In genomic region chr1:52925571-52926005, GRCh38 we compare ENCODE assay signal across 1 cellular context.
TF ChIP-seq lines count a peak whose summit lies in the region.

No MANE protein-coding gene starts in this region.

TF ChIP-seq in HepG2, 621 proteins besides CTCF, POLR2A, EP300 and RAD21 (continued from another document and continues in another):
- no peak for TF ChIP-seq ATF4 (CRISPR knock-in tag; IDR thresholded peaks at IDR 0.05)
- TF ChIP-seq HMG20A (CRISPR knock-in tag; IDR thresholded peaks at IDR 0.05; ENCODE audit: borderline replicate concordance) = no peak
- no peak for TF ChIP-seq MLXIP (CRISPR knock-in tag; IDR thresholded peaks at IDR 0.05; ENCODE audit: borderline replicate concordance)
- TF ChIP-seq HMGXB4 (CRISPR knock-in tag; IDR thresholded peaks at IDR 0.05; ENCODE audit: borderline replicate concordance in 1 of 2, low read depth in 1 of 2) = no peak
- TF ChIP-seq PBX2 (CRISPR knock-in tag; IDR thresholded peaks at IDR 0.05) = no peak
- no peak for TF ChIP-seq ISL2 (CRISPR knock-in tag; IDR thresholded peaks at IDR 0.05)
- no peak for TF ChIP-seq ZNF260 (CRISPR knock-in tag; IDR thresholded peaks at IDR 0.05; ENCODE audit: borderline replicate concordance, low read depth)
- no peak for TF ChIP-seq PRDM15 (CRISPR knock-in tag; IDR thresholded peaks at IDR 0.05)
- no peak for TF ChIP-seq ZBTB20 (CRISPR knock-in tag; IDR thresholded peaks at IDR 0.05; ENCODE audit: borderline replicate concordance, low read depth)
- TF ChIP-seq HMG20B (CRISPR knock-in tag; conservative IDR thresholded peaks at IDR 0.05) = no peak
- TF ChIP-seq ZNF616 (CRISPR knock-in tag; IDR thresholded peaks at IDR 0.05; ENCODE audit: low read depth) = no peak
- no peak for TF ChIP-seq MAF1 (CRISPR knock-in tag; IDR thresholded peaks at IDR 0.05; ENCODE audit: borderline replicate concordance)
- no peak for TF ChIP-seq ZFY (CRISPR knock-in tag; IDR thresholded peaks at IDR 0.05)
- no peak for TF ChIP-seq REST (IDR thresholded peaks at IDR 0.05; ENCODE audit: borderline replicate concordance in 1 of 2, low read depth in 1 of 2, low read length in 2 of 2)
- TF ChIP-seq KIAA2018 (CRISPR knock-in tag; IDR thresholded peaks at IDR 0.05; ENCODE audit: borderline replicate concordance) = no peak
- TF ChIP-seq KDM5A (IDR thresholded peaks at IDR 0.05; ENCODE audit: borderline replicate concordance, low read length) = no peak
- no peak for TF ChIP-seq ZNF24 (IDR thresholded peaks at IDR 0.05)
- no peak for TF ChIP-seq SMARCE1 (IDR thresholded peaks at IDR 0.05; ENCODE audit: borderline replicate concordance)
- no peak for TF ChIP-seq BRD4 (CRISPR knock-in tag; IDR thresholded peaks at IDR 0.05)
- peak; percentile 54; the same call in 1 of the 2 replicates for TF ChIP-seq FOXP1 (IDR thresholded peaks at IDR 0.05)
- TF ChIP-seq FOXP1 (CRISPR knock-in tag; IDR thresholded peaks at IDR 0.05) = peak; percentile 79
- TF ChIP-seq ZNF564 (CRISPR knock-in tag; IDR thresholded peaks at IDR 0.05) = no peak
- no peak for TF ChIP-seq TSC22D2 (CRISPR knock-in tag; IDR thresholded peaks at IDR 0.05; ENCODE audit: borderline replicate concordance)
- TF ChIP-seq ZNF605 (CRISPR knock-in tag; IDR thresholded peaks at IDR 0.05) = no peak
- TF ChIP-seq ZNF224 (CRISPR knock-in tag; IDR thresholded peaks at IDR 0.05) = no peak
- peak; percentile 55; the same call in 1 of the 2 replicates for TF ChIP-seq ZFP36L1 (CRISPR knock-in tag; IDR thresholded peaks at IDR 0.05)
- no peak for TF ChIP-seq ATF3 (CRISPR knock-in tag; IDR thresholded peaks at IDR 0.05)
- TF ChIP-seq MTF1 (CRISPR knock-in tag; IDR thresholded peaks at IDR 0.05) = no peak
